8 cellular contexts compared by ENCODE assay signal in the genomic region with DNA sequence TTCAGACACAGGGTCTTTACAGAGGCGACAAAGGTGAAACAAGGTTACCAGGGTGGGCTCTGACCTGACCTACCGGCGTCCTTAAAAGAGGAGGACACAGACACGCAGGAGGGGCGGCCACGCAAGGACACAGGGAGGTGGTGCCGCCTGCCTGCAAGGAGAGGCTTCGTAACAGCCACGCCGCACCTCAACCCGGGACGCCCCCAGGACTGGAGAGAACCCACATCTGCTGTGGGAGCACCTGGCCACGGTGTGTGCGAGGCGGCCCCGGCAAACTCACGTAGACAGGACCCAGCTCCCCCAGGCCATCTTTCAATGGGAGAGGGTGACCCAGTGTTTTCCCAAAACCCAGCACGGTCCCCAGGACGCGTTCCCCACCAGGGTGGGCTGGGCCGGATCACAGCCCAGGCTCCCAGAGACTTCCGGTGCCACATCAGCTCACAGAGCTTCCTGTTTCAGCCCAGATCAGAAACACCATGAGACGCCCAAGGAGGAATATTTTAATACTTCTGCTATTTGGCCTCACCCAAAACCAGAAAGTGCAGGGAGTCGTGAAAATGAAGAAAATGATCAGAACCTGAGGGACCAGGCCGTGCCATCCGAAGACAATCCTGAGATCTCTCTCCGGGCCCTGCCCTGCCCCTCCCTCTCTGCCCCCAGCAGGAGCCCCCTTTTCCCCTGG.
DNase-seq lines count a peak whose midpoint lies in the region; ATAC-seq and TF ChIP-seq lines count a peak whose summit lies in the region.
"Not testable (repeated sequence)": the region's sequence is repeated elsewhere in the genome, so short reads cannot be mapped to it uniquely, and the experiment has no call there.

No MANE protein-coding gene starts in this region.

- peak overlapping the region; percentile 78 for H3K4me3 Mint-ChIP-seq in T-helper 2 cell treated with Interferon-gamma antibody and Interleukin-4, amounts not matched to agents 5 μg/mL and 100 μg/mL, for 36 hours
- peak overlapping the region; percentile 65 to 87 (median 82) for H3K4me3 Mint-ChIP-seq in naive thymus-derived CD8-positive, alpha-beta T cell

- in situ Hi-C loops in GM13977 (cut with MboI; ENCODE audit: low pct_unique_long_range_greater_than_20kb, low sequenced_read_pairs, unreplicated experiment), result not testable (repeated sequence)

- not testable (repeated sequence) for ATAC-seq in activated naive CD4-positive, alpha-beta T cell treated with anti-CD3 and anti-CD28 coated beads, Interleukin-2, amount 50 U/mL, for 72 hours; aorta (ENCODE audit: low FRiP score)
- ATAC-seq in naive thymus-derived CD8-positive, alpha-beta T cell, result peak; percentile 17 to 28

- POLR2A ChIA-PET in naive thymus-derived CD8-positive, alpha-beta T cell (lab: Charles Lee), result not testable (repeated sequence)

- intact Hi-C loops in cardiac septum (cut with DNase I); aorta (cut with DNase I): not testable (repeated sequence)

- not testable (repeated sequence) for H3K4me1 ChIP-seq in aorta (ENCODE audit: control insufficient read depth in 1 of 2, insufficient read depth in 2 of 2, low read length in 2 of 2)

- not testable (repeated sequence) for H3K9me3 ChIP-seq in aorta (ENCODE audit: control insufficient read depth, low read length)

- H3K27me3 ChIP-seq in aorta (ENCODE audit: control insufficient read depth in 1 of 2, insufficient read depth in 2 of 2, low read length in 1 of 2), result not testable (repeated sequence)

- H3K36me3 Mint-ChIP-seq in T-helper 2 cell treated with Interferon-gamma antibody and Interleukin-4, amounts not matched to agents 5 μg/mL and 100 μg/mL, for 36 hours (ENCODE audit: low read depth); activated naive CD4-positive, alpha-beta T cell treated with anti-CD3 and anti-CD28 coated beads, Interleukin-2, amount 50 U/mL, for 72 hours; naive thymus-derived CD8-positive, alpha-beta T cell: not testable (repeated sequence)

- H3K4me1 Mint-ChIP-seq in T-helper 2 cell treated with Interferon-gamma antibody and Interleukin-4, amounts not matched to agents 5 μg/mL and 100 μg/mL, for 36 hours (ENCODE audit: low read depth), result not testable (repeated sequence)
- peaks cover 2 to 17% (median 12%) of the 10 kb centered on the region in 4 donors for H3K4me1 Mint-ChIP-seq in naive thymus-derived CD8-positive, alpha-beta T cell

- peak; percentile 10 for TF ChIP-seq CTCF in GM13977 (IDR thresholded peaks at IDR 0.05; ENCODE audit: extremely low read depth, insufficient read depth, missing control alignments)

- WGBS in aorta, 2 donors, result 92 to 97% methylated on average over 8 to 14 of the region's 27 CpGs

- H3K27me3 Mint-ChIP-seq in T-helper 2 cell treated with Interferon-gamma antibody and Interleukin-4, amounts not matched to agents 5 μg/mL and 100 μg/mL, for 36 hours (ENCODE audit: low read depth); naive thymus-derived CD8-positive, alpha-beta T cell: not testable (repeated sequence)

- peak overlapping the region; percentile 95 for H3K27ac Mint-ChIP-seq in T-helper 2 cell treated with Interferon-gamma antibody and Interleukin-4, amounts not matched to agents 5 μg/mL and 100 μg/mL, for 36 hours
- peak overlapping the region; percentile 89 to 90 for H3K27ac Mint-ChIP-seq in activated naive CD4-positive, alpha-beta T cell treated with anti-CD3 and anti-CD28 coated beads, Interleukin-2, amount 50 U/mL, for 72 hours
- peak overlapping the region; percentile 85 to 97 (median 96) for H3K27ac Mint-ChIP-seq in naive thymus-derived CD8-positive, alpha-beta T cell

- not testable (repeated sequence) for H3K27ac ChIP-seq in aorta (ENCODE audit: low read depth in 1 of 2, low read length in 2 of 2)

- H3K9me3 Mint-ChIP-seq in T-helper 2 cell treated with Interferon-gamma antibody and Interleukin-4, amounts not matched to agents 5 μg/mL and 100 μg/mL, for 36 hours; activated naive CD4-positive, alpha-beta T cell treated with anti-CD3 and anti-CD28 coated beads, Interleukin-2, amount 50 U/mL, for 72 hours; naive thymus-derived CD8-positive, alpha-beta T cell: not testable (repeated sequence)

- not testable (repeated sequence) for H3K4me3 ChIP-seq in aorta (ENCODE audit: low read length in 2 of 2)

- H3K36me3 ChIP-seq in aorta (ENCODE audit: control insufficient read depth in 1 of 2, insufficient read depth in 2 of 2, low read length in 1 of 2), result not testable (repeated sequence)

- not testable (repeated sequence) for DNase-seq in GM13977 (ENCODE audit: low spot score); T-helper 2 cell treated with Interferon-gamma antibody and Interleukin-4, amounts not matched to agents 5 μg/mL and 100 μg/mL, for 36 hours (ENCODE audit: low spot score); activated naive CD4-positive, alpha-beta T cell treated with anti-CD3 and anti-CD28 coated beads, Interleukin-2, amount 50 U/mL, for 72 hours (ENCODE audit: low spot score in 2 of 2)
- DNase-seq in activated CD8-positive, alpha-beta memory T cell treated with anti-CD3 and anti-CD28 coated beads, Interleukin-2, amount 50 U/mL, for 48 hours, result peak; percentile 57
- DNase-seq in cardiac septum (ENCODE audit: low spot score) (peak; percentile 75), aorta (peak; percentile 23 to 54)
- peak in 5 of 10 donors; percentile 22 to 67 (median 27) for DNase-seq in naive thymus-derived CD8-positive, alpha-beta T cell
- DNase-seq in stimulated activated CD4-positive, alpha-beta T cell treated with anti-CD3 and anti-CD28 coated beads, Interleukin-2, amount 100 ng/mL, for 4 hours (ENCODE audit: low read depth), result peak; percentile 19
